In the genomic region with DNA sequence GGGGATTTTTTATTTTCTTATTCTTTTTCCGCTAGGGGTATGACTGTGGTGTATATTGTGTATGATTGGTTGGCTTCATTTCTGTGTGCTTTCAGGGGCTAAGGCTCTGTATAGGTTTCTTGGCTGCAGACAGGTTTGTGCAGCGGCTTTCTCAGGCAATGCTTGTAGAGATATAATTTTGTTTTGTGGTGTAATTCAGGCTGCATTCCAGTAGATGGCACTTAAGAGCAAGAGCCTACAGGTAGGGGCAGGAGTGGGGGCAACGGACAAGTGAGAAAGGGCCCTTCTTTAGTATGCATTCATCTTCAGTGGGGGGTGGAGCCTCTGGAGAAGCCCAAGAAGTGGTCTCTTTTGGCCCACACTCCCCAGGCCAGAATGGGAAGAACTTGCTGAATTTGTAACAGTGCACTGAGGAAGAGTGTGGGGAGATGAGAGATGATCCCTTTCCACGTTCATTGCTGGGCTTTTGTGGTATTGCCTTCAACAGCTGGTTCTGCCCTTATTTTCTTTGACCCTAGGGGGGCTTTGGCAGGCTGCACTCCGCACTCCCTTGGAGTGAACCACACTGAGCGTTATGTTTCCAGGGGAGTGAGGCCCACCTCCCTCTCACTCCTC, we compare ENCODE assay signal across 12 cellular contexts.
DNase-seq lines count a peak whose midpoint lies in the region; ATAC-seq and TF ChIP-seq lines count a peak whose summit lies in the region.
"Had no signal": no experiment of that assay in that cellular context is flagged by ENCODE, and none has a peak within 500 bp of the region (broad histone marks: within the 10 kb centered on the region; RNA-seq: fewer than 3 reads in every experiment).

No MANE protein-coding gene starts in this region.

- no peak overlapping the region for H2AFZ ChIP-seq in PC-3 (ENCODE audit: low read length)

- H3K27me3 ChIP-seq in PC-3 (ENCODE audit: low read length), result peaks cover 44% of the 10 kb centered on the region

- DNase-seq in AG09319 (ENCODE audit: extremely low read depth, low read depth) (no peak), PC-3 (peak; percentile 44), fibroblast of mammary gland (ENCODE audit: low read depth) (peak; percentile 0), AG20443 (ENCODE audit: low spot score) (no peak), NCI-H1048 (lab: John Stamatoyannopoulos, UW) (no peak), dedifferentiated amniotic fluid mesenchymal stem cell (ENCODE audit: extremely low spot score) (no peak)
- DNase-seq in activated T-cell treated with anti-CD3 and anti-CD28 coated beads, Interleukin-2, amount 50 U/mL, for 4 hours, result no peak
- DNase-seq: activated CD4-positive, alpha-beta T cell treated with anti-CD3 and anti-CD28 coated beads, Interleukin-2, amount 10 ng/mL, durations not matched to agents 7 days and 5 days; mesenchymal stem cell; MV-4-11; stimulated activated naive CD8-positive, alpha-beta T cell treated with anti-CD3 and anti-CD28 coated beads, Interleukin-15, Interleukin-2, amounts not matched to agents 100 U/mL and 50 U/mL, for 24 hours had no signal

- peaks cover 16% of the 10 kb centered on the region for H3K9me3 Mint-ChIP-seq in activated T-cell treated with anti-CD3 and anti-CD28 coated beads, Interleukin-2, amount 50 U/mL, for 4 hours

- peak; percentile 43; the same call in 1 of the 2 replicates for ATAC-seq in PC-3
- no peak for ATAC-seq in activated T-cell treated with anti-CD3 and anti-CD28 coated beads, Interleukin-2, amount 50 U/mL, for 4 hours
- ATAC-seq: stimulated activated naive CD8-positive, alpha-beta T cell treated with anti-CD3 and anti-CD28 coated beads, Interleukin-15, Interleukin-2, amounts not matched to agents 100 U/mL and 50 U/mL, for 24 hours had no signal

- no peak overlapping the region for H3K4me2 ChIP-seq in PC-3 (ENCODE audit: low read length)

- H3K9me2 ChIP-seq in PC-3 (replicated peaks; ENCODE audit: low read length), result no peaks in the 10 kb centered on the region

- no peak overlapping the region for H3K9ac ChIP-seq in PC-3 (ENCODE audit: low read length)

- 0 out of 2 replicates have a peak, but pooled peaks cover 6% of the 10 kb centered on the region for H3K9me3 ChIP-seq in PC-3 (ENCODE audit: low read length)

- no peaks in the 10 kb centered on the region for H4K20me1 ChIP-seq in PC-3 (ENCODE audit: low read length)

- no peaks in the 10 kb centered on the region for H3K4me1 ChIP-seq in PC-3 (ENCODE audit: insufficient read depth, low read length)

- peak; percentile 32 for TF ChIP-seq CTCF in AG09319 (IDR thresholded peaks at IDR 0.05; ENCODE audit: low read depth, low read length)
- TF ChIP-seq CTCF in GM12872 (IDR thresholded peaks at IDR 0.05; ENCODE audit: insufficient read depth, low read depth, low read length), result peak; percentile 55
- peak; percentile 79 for TF ChIP-seq CTCF in PC-3 (conservative IDR thresholded peaks at IDR 0.05; ENCODE audit: low read depth, low read length)
- TF ChIP-seq CTCF in fibroblast of mammary gland (conservative IDR thresholded peaks at IDR 0.05; ENCODE audit: control insufficient read depth, insufficient read depth, low read depth, low read length), result peak; percentile 52

- no TSS peak for BruUV-seq in PC-3 (replicated peaks; lab: Mats Ljungman, UMichigan)

- no peaks in the 10 kb centered on the region for H3K27me3 Mint-ChIP-seq in activated T-cell treated with anti-CD3 and anti-CD28 coated beads, Interleukin-2, amount 50 U/mL, for 4 hours (ENCODE audit: low read depth)

- intact Hi-C loops in PC-3 (cut with micrococcal nuclease), result no loop called here

- no peaks in the 10 kb centered on the region for H3K79me2 ChIP-seq in PC-3 (ENCODE audit: low read length)

- peaks cover 4% of the 10 kb centered on the region for H3K4me1 Mint-ChIP-seq in activated T-cell treated with anti-CD3 and anti-CD28 coated beads, Interleukin-2, amount 50 U/mL, for 4 hours (ENCODE audit: low read depth)
- H3K4me1 Mint-ChIP-seq: activated CD4-positive, alpha-beta T cell treated with anti-CD3 and anti-CD28 coated beads, Interleukin-2, amount 10 ng/mL, durations not matched to agents 7 days and 5 days had no signal

- no peak overlapping the region for H3K4me3 Mint-ChIP-seq in activated T-cell treated with anti-CD3 and anti-CD28 coated beads, Interleukin-2, amount 50 U/mL, for 4 hours
- H3K4me3 Mint-ChIP-seq: activated CD4-positive, alpha-beta T cell treated with anti-CD3 and anti-CD28 coated beads, Interleukin-2, amount 10 ng/mL, durations not matched to agents 7 days and 5 days had no signal

- H3K4me3 ChIP-seq in PC-3 (ENCODE audit: low read length) (no peak overlapping the region), fibroblast of mammary gland (ENCODE audit: control insufficient read depth, low read depth, low read length) (no peak overlapping the region)

- POLR2A ChIA-PET in PC-3 (lab: Charles Lee; ENCODE audit: unreplicated experiment), result no interaction called here

- no peaks in the 10 kb centered on the region for H3K36me3 ChIP-seq in PC-3 (ENCODE audit: low read depth, low read length)

- no peak overlapping the region for H3K27ac ChIP-seq in PC-3 (ENCODE audit: low read length)

- H3F3A ChIP-seq in PC-3 (ENCODE audit: low read length, unreplicated experiment), result no peaks in the 10 kb centered on the region

- H3K36me3 Mint-ChIP-seq in activated T-cell treated with anti-CD3 and anti-CD28 coated beads, Interleukin-2, amount 50 U/mL, for 4 hours (ENCODE audit: insufficient read depth), result peaks cover 11% of the 10 kb centered on the region

- CTCF ChIA-PET in PC-3 (lab: Charles Lee), result no interaction called here

Comparison
In these comparisons a context has a peak if more than half of its experiments do, and no peak if none do; other contexts are left out.
1. DNase-seq: peak in PC-3 (single experiment) and fibroblast of mammary gland (single experiment); none in AG09319 (single experiment), AG20443 (single experiment), activated T-cell treated with anti-CD3 and anti-CD28 coated beads, Interleukin-2, amount 50 U/mL, for 4 hours (single experiment), NCI-H1048 (single experiment) and dedifferentiated amniotic fluid mesenchymal stem cell (single experiment).
2. Peak in every context shown above with its lines, with median percentiles within 50 percentile points of each other: CTCF ChIP-seq.